8 cellular contexts compared by ENCODE assay signal in the genomic region with DNA sequence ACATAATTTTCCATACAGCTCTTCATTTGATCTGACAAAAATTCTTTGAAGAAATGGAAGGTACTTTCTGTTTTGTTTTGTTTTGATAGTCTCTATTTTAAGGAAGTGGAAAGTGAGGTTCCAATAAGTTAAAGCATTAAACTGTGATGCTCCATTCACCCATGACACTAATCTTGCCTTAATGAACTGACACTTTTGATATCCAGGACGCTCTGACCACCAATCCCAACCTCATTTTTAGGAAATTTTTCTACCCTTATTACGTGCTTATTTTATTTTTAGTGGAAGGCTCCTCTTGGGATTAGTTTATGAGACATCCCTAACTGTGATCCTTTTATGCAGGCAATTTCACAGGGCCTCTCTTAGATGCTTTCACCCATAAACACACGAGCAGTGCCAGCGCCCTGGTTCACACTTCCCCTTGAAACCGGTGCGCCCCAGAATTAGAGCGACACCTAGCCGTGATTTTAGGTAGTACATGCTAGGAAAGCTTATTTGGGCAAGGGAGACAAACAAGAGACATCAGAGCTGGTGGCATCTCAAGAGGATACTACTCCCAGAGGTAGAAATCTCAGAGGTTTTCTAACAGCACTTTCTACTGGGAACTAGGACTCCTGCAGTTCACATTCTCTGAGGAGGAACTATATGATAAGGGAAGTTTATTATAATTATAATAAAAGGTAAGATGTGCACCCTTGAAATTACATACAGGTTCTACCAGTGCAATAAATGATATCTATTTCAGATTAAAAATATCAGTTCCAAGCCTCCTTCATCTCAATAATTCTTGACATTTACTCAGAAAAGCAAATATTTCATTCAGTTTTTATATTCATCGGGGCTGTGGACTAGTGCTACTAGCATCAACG.
DNase-seq lines count a peak whose midpoint lies in the region; ATAC-seq lines count a peak whose summit lies in the region.

No MANE protein-coding gene starts in this region.

- H3K27me3 Mint-ChIP-seq in CD4-positive, CD25-positive, alpha-beta regulatory T cell, result no peaks in the 10 kb centered on the region

- no peaks in the 10 kb centered on the region for H3K9me3 Mint-ChIP-seq in CD4-positive, CD25-positive, alpha-beta regulatory T cell

- peak overlapping the region in 1 of 4 donors; percentile 29 for H3K4me3 Mint-ChIP-seq in CD4-positive, CD25-positive, alpha-beta regulatory T cell

- H3K4me1 Mint-ChIP-seq in CD4-positive, CD25-positive, alpha-beta regulatory T cell, result peaks cover 5 to 10% (median 9%) of the 10 kb centered on the region in 4 donors

- peak; percentile 51 to 87 (median 77) for DNase-seq in CD4-positive, CD25-positive, alpha-beta regulatory T cell
- DNase-seq in NCI-H524 treated with DMSO at 0.1 percent for 48 hours (lab: John Stamatoyannopoulos, UW) (peak; percentile 60), ecto neural progenitor cell (ENCODE audit: low spot score) (peak; percentile 78), lung microvascular endothelial cell (ENCODE audit: low read depth in 2 of 2) (peak; percentile 75 to 78)
- DNase-seq in activated CD4-positive, alpha-beta T cell treated with anti-CD3 and anti-CD28 coated beads, Interleukin-2, amount 50 U/mL, for 4 hours, result peak; percentile 62 to 63
- DNase-seq in stimulated activated CD8-positive, alpha-beta memory T cell treated with anti-CD3 and anti-CD28 coated beads, Interleukin-15, amount 100 ng/mL, for 1 hour (ENCODE audit: low read depth), result peak; percentile 59

- H3K9me3 ChIP-seq in CD4-positive, CD25-positive, alpha-beta regulatory T cell (ENCODE audit: control insufficient read depth in 2 of 2, low read length in 2 of 2), result no peaks in the 10 kb centered on the region

- peak; percentile 91 to 95 for ATAC-seq in CD4-positive, CD25-positive, alpha-beta regulatory T cell (ENCODE audit: low read depth in 2 of 2)
- ATAC-seq in GM19372 (IDR thresholded peaks at IDR 0.05; ENCODE audit: low read depth, unreplicated experiment) (peak; percentile 50), HG03442 (IDR thresholded peaks at IDR 0.05; ENCODE audit: unreplicated experiment) (peak; percentile 57)

- H3K36me3 ChIP-seq in CD4-positive, CD25-positive, alpha-beta regulatory T cell (ENCODE audit: control insufficient read depth, insufficient read depth, low read length), result peaks cover 5% of the 10 kb centered on the region

- H3K4me3 ChIP-seq in CD4-positive, CD25-positive, alpha-beta regulatory T cell (ENCODE audit: low read depth, low read length), result peak overlapping the region; percentile 21

- H3K27ac ChIP-seq in CD4-positive, CD25-positive, alpha-beta regulatory T cell (ENCODE audit: insufficient read depth, low read length, poor library complexity, severe bottlenecking), result no peak overlapping the region

- peak overlapping the region in 1 of 3 donors; percentile 40 for H3K27ac Mint-ChIP-seq in CD4-positive, CD25-positive, alpha-beta regulatory T cell

- peaks cover 4% of the 10 kb centered on the region for H3K4me1 ChIP-seq in CD4-positive, CD25-positive, alpha-beta regulatory T cell (ENCODE audit: control insufficient read depth, insufficient read depth, low read length, poor library complexity, severe bottlenecking)

- no peaks in the 10 kb centered on the region for H3K27me3 ChIP-seq in CD4-positive, CD25-positive, alpha-beta regulatory T cell (ENCODE audit: control insufficient read depth, insufficient read depth, low read length)

- H3K36me3 Mint-ChIP-seq in CD4-positive, CD25-positive, alpha-beta regulatory T cell, result no peaks in the 10 kb centered on the region
